In the genomic region with DNA sequence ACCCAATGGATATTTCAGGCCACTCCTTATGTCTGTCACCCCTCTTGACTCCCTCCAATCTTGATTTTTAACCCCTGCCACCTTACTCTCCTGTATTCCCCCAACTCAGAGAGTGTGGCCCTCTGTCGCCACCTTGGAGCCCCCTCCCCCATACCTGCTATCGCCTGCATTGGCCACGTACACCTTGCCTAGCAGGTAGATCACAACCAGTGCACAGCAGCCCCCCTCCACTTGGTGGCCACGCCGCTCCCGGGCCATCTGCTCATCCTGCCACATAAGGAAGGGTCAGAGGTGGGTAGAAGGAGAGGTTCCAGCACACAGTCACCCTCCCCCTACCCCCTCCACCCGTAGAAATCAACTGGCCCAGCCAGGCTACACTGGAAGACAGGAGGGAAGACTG, we compare ENCODE assay signal across 26 cellular contexts.
"Had no signal": no experiment of that assay in that cellular context is flagged by ENCODE, and none has a peak within 500 bp of the region (broad histone marks: within the 10 kb centered on the region; RNA-seq: fewer than 3 reads in every experiment).

No MANE protein-coding gene starts in this region.

- DNase-seq: activated B cell treated with CpG ODN at 0.5 μM for 24 hours; activated CD4-positive, alpha-beta T cell treated with anti-CD3 and anti-CD28 coated beads for 1 hour; activated CD4-positive, alpha-beta T cell treated with anti-CD3 and anti-CD28 coated beads, Interleukin-2, amount 10 ng/mL, durations not matched to agents 24 days and 14 days; activated CD4-positive, alpha-beta T cell treated with anti-CD3 and anti-CD28 coated beads, Interleukin-2, amount 50 U/mL, for 48 hours; activated CD8-positive, alpha-beta memory T cell treated with anti-CD3 and anti-CD28 coated beads, Interleukin-2, amount 10 ng/mL, durations not matched to agents 7 days and 5 days; activated effector memory CD4-positive, alpha-beta T cell treated with Interleukin-2 at 50 U/mL for 16 hours; activated naive CD4-positive, alpha-beta T cell treated with anti-CD3 and anti-CD28 coated beads for 36 hours; activated naive CD8-positive, alpha-beta T cell treated with anti-CD3 and anti-CD28 coated beads, Interleukin-2, amount 10 ng/mL, durations not matched to agents 7 days and 5 days; activated T-cell treated with anti-CD3 and anti-CD28 coated beads, Interleukin-2, amount 50 U/mL, for 24 hours; adrenal gland; caudate nucleus; MG63; NCI-H146; NCI-H187 treated with DMSO at 0.1 percent for 48 hours; NCI-H2081 treated with DMSO at 0.1 percent for 48 hours; NCI-H446; NCI-H524; OCI-M1; RPMI8226; T-cell; T-helper 2 cell; T1000 had no signal

- ATAC-seq: activated CD8-positive, alpha-beta memory T cell treated with anti-CD3 and anti-CD28 coated beads, Interleukin-2, amount 10 ng/mL, durations not matched to agents 7 days and 5 days; Panc1; Right ventricle myocardium inferior; T-cell had no signal

- H3K9me3 ChIP-seq: adrenal gland, MG63 had no signal

- H3K27me3 ChIP-seq: adrenal gland had no signal

- H3K9me3 Mint-ChIP-seq: activated B cell treated with CpG ODN at 0.5 μM for 24 hours; activated CD4-positive, alpha-beta T cell treated with anti-CD3 and anti-CD28 coated beads, Interleukin-2, amount 10 ng/mL, durations not matched to agents 24 days and 14 days; activated naive CD4-positive, alpha-beta T cell treated with anti-CD3 and anti-CD28 coated beads for 36 hours; activated naive CD8-positive, alpha-beta T cell treated with anti-CD3 and anti-CD28 coated beads, Interleukin-2, amount 10 ng/mL, durations not matched to agents 7 days and 5 days; activated T-cell treated with anti-CD3 and anti-CD28 coated beads, Interleukin-2, amount 50 U/mL, for 24 hours; activated T-helper 1 cell treated with anti-CD3 and anti-CD28 coated beads, Interleukin-12 subunit alpha, Interleukin-12 subunit beta, Interleukin-2, Interleukin-4 antibody, amounts not matched to agents 30 ng/mL and 10 ng/mL and 1 ng/mL, durations not matched to agents 14 hours and 24 hours and 36 hours; T-cell had no signal

- H3K27ac Mint-ChIP-seq: activated CD4-positive, alpha-beta T cell treated with anti-CD3 and anti-CD28 coated beads, Interleukin-2, amount 10 ng/mL, durations not matched to agents 24 days and 14 days; activated CD8-positive, alpha-beta memory T cell treated with anti-CD3 and anti-CD28 coated beads, Interleukin-2, amount 10 ng/mL, durations not matched to agents 7 days and 5 days; activated naive CD4-positive, alpha-beta T cell treated with anti-CD3 and anti-CD28 coated beads for 36 hours; activated naive CD8-positive, alpha-beta T cell treated with anti-CD3 and anti-CD28 coated beads, Interleukin-2, amount 10 ng/mL, durations not matched to agents 7 days and 5 days; activated T-cell treated with anti-CD3 and anti-CD28 coated beads, Interleukin-2, amount 50 U/mL, for 24 hours; activated T-helper 1 cell treated with anti-CD3 and anti-CD28 coated beads, Interleukin-12 subunit alpha, Interleukin-12 subunit beta, Interleukin-2, Interleukin-4 antibody, amounts not matched to agents 30 ng/mL and 10 ng/mL and 1 ng/mL, durations not matched to agents 14 hours and 24 hours and 36 hours; T-cell had no signal

- H3K36me3 ChIP-seq: adrenal gland, MG63 had no signal

- H3K36me3 Mint-ChIP-seq: activated CD8-positive, alpha-beta memory T cell treated with anti-CD3 and anti-CD28 coated beads, Interleukin-2, amount 10 ng/mL, durations not matched to agents 7 days and 5 days; activated naive CD8-positive, alpha-beta T cell treated with anti-CD3 and anti-CD28 coated beads, Interleukin-2, amount 10 ng/mL, durations not matched to agents 7 days and 5 days; T-cell had no signal

- H3K27me3 Mint-ChIP-seq: activated B cell treated with CpG ODN at 0.5 μM for 24 hours had no signal

- H3K27ac ChIP-seq: adrenal gland, SK-N-MC had no signal

- H3K4me3 ChIP-seq: adrenal gland, MG63, SK-N-MC had no signal

- H3K4me3 Mint-ChIP-seq: activated CD4-positive, alpha-beta T cell treated with anti-CD3 and anti-CD28 coated beads, Interleukin-2, amount 10 ng/mL, durations not matched to agents 24 days and 14 days; activated CD8-positive, alpha-beta memory T cell treated with anti-CD3 and anti-CD28 coated beads, Interleukin-2, amount 10 ng/mL, durations not matched to agents 7 days and 5 days; activated naive CD4-positive, alpha-beta T cell treated with anti-CD3 and anti-CD28 coated beads for 36 hours; activated naive CD8-positive, alpha-beta T cell treated with anti-CD3 and anti-CD28 coated beads, Interleukin-2, amount 10 ng/mL, durations not matched to agents 7 days and 5 days; activated T-cell treated with anti-CD3 and anti-CD28 coated beads, Interleukin-2, amount 50 U/mL, for 24 hours; activated T-helper 1 cell treated with anti-CD3 and anti-CD28 coated beads, Interleukin-12 subunit alpha, Interleukin-12 subunit beta, Interleukin-2, Interleukin-4 antibody, amounts not matched to agents 30 ng/mL and 10 ng/mL and 1 ng/mL, durations not matched to agents 14 hours and 24 hours and 36 hours; T-cell had no signal
